Comparison of ENCODE assay signal across 8 cellular contexts in genomic region chr7:112939589-112940313, GRCh38.
A peak's percentile ranks its signal among the peaks of the same experiment; 100 is the strongest.
DNase-seq lines count a peak whose midpoint lies in the region; ATAC-seq and TF ChIP-seq lines count a peak whose summit lies in the region.

No MANE protein-coding gene starts in this region.

- H3K27me3 ChIP-seq in naive thymus-derived CD4-positive, alpha-beta T cell (ENCODE audit: control insufficient read depth in 2 of 2, insufficient read depth in 2 of 2, low read length in 2 of 2): no peaks in the 10 kb centered on the region

- CTCF ChIA-PET in naive thymus-derived CD4-positive, alpha-beta T cell (lab: Charles Lee): interaction anchor here (0.8 kb wide), 1 partner anchor 21 kb away, joined by 3 read pairs; no protein-coding TSS in a partner anchor

- POLR2A ChIA-PET in naive thymus-derived CD4-positive, alpha-beta T cell (lab: Charles Lee): interaction anchor here (0.5 to 2.6 kb wide), 9 partner anchors 10 to 693 kb away, joined by 3 to 19 read pairs (median 3); partner anchors contain the start of genes IFRD1 and TMEM168

- peak; percentile 99 for DNase-seq in EL
- DNase-seq in H4 (ENCODE audit: low spot score): peak; percentile 99
- DNase-seq in LNCaP clone FGC (ENCODE audit: low read depth): peak; percentile 97
- peak; percentile 100 for DNase-seq in RPMI8226
- DNase-seq in activated T-helper 2 cell treated with anti-CD3 and anti-CD28 coated beads, Interferon-gamma antibody, Interleukin-2, Interleukin-4, amounts not matched to agents 10 μg/mL and 5 μg/mL and 100 μg/mL, durations not matched to agents 14 hours and 24 hours and 36 hours (ENCODE audit: low spot score): peak; percentile 99
- peak; percentile 98 for DNase-seq in fibroblast of mammary gland (ENCODE audit: low read depth)
- DNase-seq in naive thymus-derived CD4-positive, alpha-beta T cell: peak; percentile 97 to 100 (median 99)

- ATAC-seq in naive thymus-derived CD4-positive, alpha-beta T cell: peak; percentile 98
- ATAC-seq in stimulated activated memory B cell treated with anti-CD40 and anti-IgM and Interleukin-4, amounts not matched to agents 10 μg/mL and 1 μg/mL and 100 μg/mL, for 72 hours: peak; percentile 99

- no peaks in the 10 kb centered on the region for H3K9me3 ChIP-seq in naive thymus-derived CD4-positive, alpha-beta T cell (ENCODE audit: control insufficient read depth in 2 of 3, low read length in 3 of 3)

- H3K4me1 Mint-ChIP-seq in activated T-helper 2 cell treated with anti-CD3 and anti-CD28 coated beads, Interferon-gamma antibody, Interleukin-2, Interleukin-4, amounts not matched to agents 10 μg/mL and 5 μg/mL and 100 μg/mL, durations not matched to agents 14 hours and 24 hours and 36 hours (ENCODE audit: low read depth): peaks cover 27% of the 10 kb centered on the region
- peaks cover 22 to 57% (median 52%) of the 10 kb centered on the region in 7 donors for H3K4me1 Mint-ChIP-seq in naive thymus-derived CD4-positive, alpha-beta T cell
- H3K4me1 Mint-ChIP-seq in stimulated activated memory B cell treated with anti-CD40 and anti-IgM and Interleukin-4, amounts not matched to agents 10 μg/mL and 1 μg/mL and 100 μg/mL, for 72 hours: peaks cover 42% of the 10 kb centered on the region

- peak overlapping the region; percentile 91 for H3K4me3 Mint-ChIP-seq in activated T-helper 2 cell treated with anti-CD3 and anti-CD28 coated beads, Interferon-gamma antibody, Interleukin-2, Interleukin-4, amounts not matched to agents 10 μg/mL and 5 μg/mL and 100 μg/mL, durations not matched to agents 14 hours and 24 hours and 36 hours (ENCODE audit: low read depth)
- H3K4me3 Mint-ChIP-seq in naive thymus-derived CD4-positive, alpha-beta T cell: peak overlapping the region; percentile 88 to 97 (median 95)
- peak overlapping the region; percentile 87 for H3K4me3 Mint-ChIP-seq in stimulated activated memory B cell treated with anti-CD40 and anti-IgM and Interleukin-4, amounts not matched to agents 10 μg/mL and 1 μg/mL and 100 μg/mL, for 72 hours

- H3K27ac ChIP-seq in naive thymus-derived CD4-positive, alpha-beta T cell (ENCODE audit: low read depth, low read length): peak overlapping the region; percentile 76

- H3K9me3 Mint-ChIP-seq in activated T-helper 2 cell treated with anti-CD3 and anti-CD28 coated beads, Interferon-gamma antibody, Interleukin-2, Interleukin-4, amounts not matched to agents 10 μg/mL and 5 μg/mL and 100 μg/mL, durations not matched to agents 14 hours and 24 hours and 36 hours: no peaks in the 10 kb centered on the region
- H3K9me3 Mint-ChIP-seq in naive thymus-derived CD4-positive, alpha-beta T cell: peaks cover 0 to 2% (median 0%) of the 10 kb centered on the region in 11 donors
- no peaks in the 10 kb centered on the region for H3K9me3 Mint-ChIP-seq in stimulated activated memory B cell treated with anti-CD40 and anti-IgM and Interleukin-4, amounts not matched to agents 10 μg/mL and 1 μg/mL and 100 μg/mL, for 72 hours

- H3K27me3 Mint-ChIP-seq in activated T-helper 2 cell treated with anti-CD3 and anti-CD28 coated beads, Interferon-gamma antibody, Interleukin-2, Interleukin-4, amounts not matched to agents 10 μg/mL and 5 μg/mL and 100 μg/mL, durations not matched to agents 14 hours and 24 hours and 36 hours (ENCODE audit: low read depth): peaks cover 4% of the 10 kb centered on the region
- peaks cover 0 to 4% (median 0%) of the 10 kb centered on the region in 5 donors for H3K27me3 Mint-ChIP-seq in naive thymus-derived CD4-positive, alpha-beta T cell
- H3K27me3 Mint-ChIP-seq in stimulated activated memory B cell treated with anti-CD40 and anti-IgM and Interleukin-4, amounts not matched to agents 10 μg/mL and 1 μg/mL and 100 μg/mL, for 72 hours: no peaks in the 10 kb centered on the region

- peak overlapping the region; percentile 94 for H3K27ac Mint-ChIP-seq in activated T-helper 2 cell treated with anti-CD3 and anti-CD28 coated beads, Interferon-gamma antibody, Interleukin-2, Interleukin-4, amounts not matched to agents 10 μg/mL and 5 μg/mL and 100 μg/mL, durations not matched to agents 14 hours and 24 hours and 36 hours
- peak overlapping the region; percentile 89 to 97 (median 94) for H3K27ac Mint-ChIP-seq in naive thymus-derived CD4-positive, alpha-beta T cell
- H3K27ac Mint-ChIP-seq in stimulated activated memory B cell treated with anti-CD40 and anti-IgM and Interleukin-4, amounts not matched to agents 10 μg/mL and 1 μg/mL and 100 μg/mL, for 72 hours: peak overlapping the region; percentile 92

- peak overlapping the region; percentile 86 for H3K4me3 ChIP-seq in LNCaP clone FGC (ENCODE audit: low read depth, low read length)
- H3K4me3 ChIP-seq in fibroblast of mammary gland (ENCODE audit: control insufficient read depth, low read depth, low read length): peak overlapping the region; percentile 75
- H3K4me3 ChIP-seq in naive thymus-derived CD4-positive, alpha-beta T cell (ENCODE audit: low read length): peak overlapping the region; percentile 84

- H3K4me1 ChIP-seq in naive thymus-derived CD4-positive, alpha-beta T cell (ENCODE audit: control insufficient read depth in 2 of 2, insufficient read depth in 2 of 2, low read length in 2 of 2): peaks cover 19 to 29% of the 10 kb centered on the region in 2 donors

- peaks cover 3% of the 10 kb centered on the region for H3K36me3 Mint-ChIP-seq in activated T-helper 2 cell treated with anti-CD3 and anti-CD28 coated beads, Interferon-gamma antibody, Interleukin-2, Interleukin-4, amounts not matched to agents 10 μg/mL and 5 μg/mL and 100 μg/mL, durations not matched to agents 14 hours and 24 hours and 36 hours (ENCODE audit: low read depth)
- H3K36me3 Mint-ChIP-seq in naive thymus-derived CD4-positive, alpha-beta T cell: peaks cover 0 to 8% (median 5%) of the 10 kb centered on the region in 5 donors
- peaks cover 15% of the 10 kb centered on the region for H3K36me3 Mint-ChIP-seq in stimulated activated memory B cell treated with anti-CD40 and anti-IgM and Interleukin-4, amounts not matched to agents 10 μg/mL and 1 μg/mL and 100 μg/mL, for 72 hours

- intact Hi-C loops in activated T-helper 2 cell treated with anti-CD3 and anti-CD28 coated beads, Interferon-gamma antibody, Interleukin-2, Interleukin-4, amounts not matched to agents 10 μg/mL and 5 μg/mL and 100 μg/mL, durations not matched to agents 14 hours and 24 hours and 36 hours (cut with micrococcal nuclease): loop anchor here (1.0 to 5.0 kb wide), 5 partner anchors 149 to 733 kb away; partner anchors contain the start of genes DOCK4, IFRD1, SMIM30 and TMEM168
- intact Hi-C loops in naive thymus-derived CD4-positive, alpha-beta T cell (cut with micrococcal nuclease): loop anchor here (1.0 to 10.0 kb wide), 9 partner anchors 149 to 1985 kb away; partner anchors contain the start of genes DOCK4 (in 2 of the 2), IFRD1 (in 2 of the 2), IMMP2L (in 2 of the 2) and SMIM30 (in 2 of the 2)

- TF ChIP-seq CTCF in LNCaP clone FGC (IDR thresholded peaks at IDR 0.05; ENCODE audit: control insufficient read depth, extremely low read depth, insufficient read depth) (no peak), fibroblast of mammary gland (conservative IDR thresholded peaks at IDR 0.05; ENCODE audit: control insufficient read depth, insufficient read depth, low read depth, low read length) (no peak)

- H3K36me3 ChIP-seq in naive thymus-derived CD4-positive, alpha-beta T cell (ENCODE audit: control insufficient read depth in 2 of 3, insufficient read depth in 3 of 3, low read length in 3 of 3): peaks cover 0 to 6% (median 0%) of the 10 kb centered on the region in 3 experiments

Comparison
In these comparisons a context has a peak if more than half of its experiments do, and no peak if none do; other contexts are left out.
1. Peak in every context shown above with its lines: DNase-seq, ATAC-seq, H3K4me3 ChIP-seq and H3K27ac ChIP-seq.